In genomic region chr10:77889277-77889903, GRCh38 we compare ENCODE assay signal across 10 cellular contexts. TPM values are rescaled to one million over a fixed set of nuclear protein-coding genes. Genes with fewer than 3 reads are reported as not detected.
DNase-seq lines count a peak whose midpoint lies in the region; ATAC-seq, FAIRE-seq and TF ChIP-seq lines count a peak whose summit lies in the region.
"Had no signal": no experiment of that assay in that cellular context is flagged by ENCODE, and none has a peak within 500 bp of the region (broad histone marks: within the 10 kb centered on the region; RNA-seq: fewer than 3 reads in every experiment).

No MANE protein-coding gene starts in this region.

- H3K4me3 ChIP-seq in Peyer's patch (no peak overlapping the region), right atrium auricular region (no peak overlapping the region), pancreas (no peak overlapping the region)
- no peak overlapping the region for H3K4me3 ChIP-seq in naive thymus-derived CD4-positive, alpha-beta T cell (ENCODE audit: low read length)
- H3K4me3 ChIP-seq: skin epidermis had no signal

- H3K9me3 ChIP-seq in Peyer's patch (no peaks in the 10 kb centered on the region), right atrium auricular region (no peaks in the 10 kb centered on the region), pancreas (no peaks in the 10 kb centered on the region)
- no peaks in the 10 kb centered on the region for H3K9me3 ChIP-seq in naive thymus-derived CD4-positive, alpha-beta T cell (ENCODE audit: control insufficient read depth in 2 of 3, low read length in 3 of 3)
- no peaks in the 10 kb centered on the region for H3K9me3 ChIP-seq in CD4-positive, alpha-beta T cell (ENCODE audit: control insufficient read depth, low read length)

- H3K36me3 Mint-ChIP-seq in naive thymus-derived CD4-positive, alpha-beta T cell = no peaks in the 10 kb centered on the region
- no peaks in the 10 kb centered on the region for H3K36me3 Mint-ChIP-seq in CD4-positive, alpha-beta T cell (ENCODE audit: low read depth)
- peaks cover 4% of the 10 kb centered on the region for H3K36me3 Mint-ChIP-seq in glutamatergic neuron (ENCODE audit: unreplicated experiment)

- H3K27ac ChIP-seq in Peyer's patch = peak overlapping the region in 2 of 4 donors; percentile 50 to 59
- H3K27ac ChIP-seq in right atrium auricular region = peak overlapping the region; percentile 57 to 63
- H3K27ac ChIP-seq in pancreas = peak overlapping the region; percentile 43 to 83 (median 70)
- H3K27ac ChIP-seq in naive thymus-derived CD4-positive, alpha-beta T cell (ENCODE audit: low read depth, low read length) = no peak overlapping the region
- no peak overlapping the region for H3K27ac ChIP-seq in CD4-positive, alpha-beta T cell (ENCODE audit: low read depth, low read length)

- WGBS in pancreas, 2 donors = 11 to 15% methylated on average over 8 of the region's 8 CpGs

- H3K4me1 ChIP-seq in Peyer's patch (peaks cover 0 to 55% (median 2%) of the 10 kb centered on the region in 4 donors), right atrium auricular region (peaks cover 0 to 42% of the 10 kb centered on the region in 2 donors), pancreas (peaks cover 31 to 42% (median 35%) of the 10 kb centered on the region in 3 donors)
- no peaks in the 10 kb centered on the region for H3K4me1 ChIP-seq in naive thymus-derived CD4-positive, alpha-beta T cell (ENCODE audit: control insufficient read depth in 2 of 2, insufficient read depth in 2 of 2, low read length in 2 of 2)

- H3K27ac Mint-ChIP-seq in naive thymus-derived CD4-positive, alpha-beta T cell = no peak overlapping the region
- H3K27ac Mint-ChIP-seq in CD4-positive, alpha-beta T cell = no peak overlapping the region
- H3K27ac Mint-ChIP-seq in glutamatergic neuron (ENCODE audit: unreplicated experiment) = no peak overlapping the region

- H3K36me3 ChIP-seq in Peyer's patch (no peaks in the 10 kb centered on the region), right atrium auricular region (no peaks in the 10 kb centered on the region), pancreas (no peaks in the 10 kb centered on the region)
- H3K36me3 ChIP-seq in naive thymus-derived CD4-positive, alpha-beta T cell (ENCODE audit: control insufficient read depth in 2 of 3, insufficient read depth in 3 of 3, low read length in 3 of 3) = no peaks in the 10 kb centered on the region

- peaks cover 0 to 11% (median 0%) of the 10 kb centered on the region in 7 donors for H3K4me1 Mint-ChIP-seq in naive thymus-derived CD4-positive, alpha-beta T cell
- H3K4me1 Mint-ChIP-seq in CD4-positive, alpha-beta T cell (ENCODE audit: low read depth) = no peaks in the 10 kb centered on the region
- H3K4me1 Mint-ChIP-seq in glutamatergic neuron (ENCODE audit: low read depth, unreplicated experiment) = peaks cover 28% of the 10 kb centered on the region

- H3K27me3 ChIP-seq in Peyer's patch (no peaks in the 10 kb centered on the region), right atrium auricular region (no peaks in the 10 kb centered on the region), pancreas (no peaks in the 10 kb centered on the region)
- no peaks in the 10 kb centered on the region for H3K27me3 ChIP-seq in naive thymus-derived CD4-positive, alpha-beta T cell (ENCODE audit: control insufficient read depth in 2 of 2, insufficient read depth in 2 of 2, low read length in 2 of 2)
- no peaks in the 10 kb centered on the region for H3K27me3 ChIP-seq in CD4-positive, alpha-beta T cell (ENCODE audit: control insufficient read depth, insufficient read depth, low read length)

- no peak for FAIRE-seq in pancreas (lab: Jason Lieb, UNC)

- intact Hi-C loops in pancreas (cut with DNase I) = no loop called here
- intact Hi-C loops in naive thymus-derived CD4-positive, alpha-beta T cell (cut with micrococcal nuclease) = no loop called here
- intact Hi-C loops in CD4-positive, alpha-beta T cell (cut with DNase I, micrococcal nuclease) = no loop called here

- H3K4me3 Mint-ChIP-seq in naive thymus-derived CD4-positive, alpha-beta T cell = no peak overlapping the region
- no peak overlapping the region for H3K4me3 Mint-ChIP-seq in CD4-positive, alpha-beta T cell
- no peak overlapping the region for H3K4me3 Mint-ChIP-seq in glutamatergic neuron (ENCODE audit: unreplicated experiment)

- H3K9me3 Mint-ChIP-seq in naive thymus-derived CD4-positive, alpha-beta T cell = peaks cover 0 to 2% (median 0%) of the 10 kb centered on the region in 11 donors
- no peaks in the 10 kb centered on the region for H3K9me3 Mint-ChIP-seq in CD4-positive, alpha-beta T cell
- peaks cover 11% of the 10 kb centered on the region for H3K9me3 Mint-ChIP-seq in glutamatergic neuron (ENCODE audit: unreplicated experiment)

- peak; percentile 90 to 95 (median 94) for ATAC-seq in pancreas
- no peak for ATAC-seq in naive thymus-derived CD4-positive, alpha-beta T cell
- ATAC-seq in CD4-positive, alpha-beta T cell (ENCODE audit: poor library complexity) = no peak

- H3K27me3 Mint-ChIP-seq in naive thymus-derived CD4-positive, alpha-beta T cell = no peaks in the 10 kb centered on the region
- no peaks in the 10 kb centered on the region for H3K27me3 Mint-ChIP-seq in CD4-positive, alpha-beta T cell
- H3K27me3 Mint-ChIP-seq in glutamatergic neuron (ENCODE audit: unreplicated experiment) = peaks cover 2% of the 10 kb centered on the region

- POLR2A ChIA-PET in naive thymus-derived CD4-positive, alpha-beta T cell (lab: Charles Lee) = no interaction called here
- POLR2A ChIA-PET in CD4-positive, alpha-beta T cell (lab: Charles Lee) = no interaction called here

- TF ChIP-seq CTCF in Peyer's patch (IDR thresholded peaks at IDR 0.05) (no peak), right atrium auricular region (IDR thresholded peaks at IDR 0.05) (no peak), pancreas (IDR thresholded peaks at IDR 0.05) (no peak), glutamatergic neuron (IDR thresholded peaks at IDR 0.05; ENCODE audit: partially characterized antibody, unreplicated experiment) (no peak)
- TF ChIP-seq CTCF in CD4-positive, alpha-beta T cell (IDR thresholded peaks at IDR 0.05) = no peak

- DNase-seq in DMS53 treated with DMSO at 0.1 percent for 48 hours (lab: John Stamatoyannopoulos, UW; ENCODE audit: unreplicated experiment) = peak; percentile 96
- peak in 2 of 3 donors; percentile 70 to 71 for DNase-seq in Peyer's patch
- DNase-seq in right atrium auricular region (ENCODE audit: low spot score) = no peak
- peak; percentile 76 to 88 (median 86) for DNase-seq in pancreas
- DNase-seq in naive thymus-derived CD4-positive, alpha-beta T cell = no peak
- no peak for DNase-seq in CD4-positive, alpha-beta T cell
- DNase-seq in glutamatergic neuron = no peak
- no peak for DNase-seq in NCI-H82 (lab: John Stamatoyannopoulos, UW)
- DNase-seq: cortex of kidney had no signal

- TF ChIP-seq POLR2A in Peyer's patch (IDR thresholded peaks at IDR 0.05) = no peak

- CTCF ChIA-PET in naive thymus-derived CD4-positive, alpha-beta T cell (lab: Charles Lee) = no interaction called here
- CTCF ChIA-PET in CD4-positive, alpha-beta T cell (lab: Charles Lee) = no interaction called here

RNA-seq across cellular contexts. Expression of gene DLG5, which starts 37.2 kb away (rescaled TPM):
- 100 to 1,000 TPM in 1 of 4 donors, 10 to 100 TPM in 3; 40.6 to 134 (median 61.5) TPM for total RNA-seq in Peyer's patch
- total RNA-seq in right atrium auricular region = 10 to 100 TPM; 10.5 to 20.4 TPM
- total RNA-seq in pancreas = 10 to 100 TPM; 11.3 to 19.4 (median 14.6) TPM
- 10 to 100 TPM; 13.0 to 14.0 TPM for polyA plus RNA-seq in pancreas
- 10 to 100 TPM in 1 of 5 experiments, 1 to 10 TPM in 2, under 1 TPM in 2; 0.19 to 10.2 (median 1.5) TPM for total RNA-seq in naive thymus-derived CD4-positive, alpha-beta T cell
- not detected for polyA plus RNA-seq in naive thymus-derived CD4-positive, alpha-beta T cell
- total RNA-seq in CD4-positive, alpha-beta T cell = 1 to 10 TPM; 7.1 to 7.4 TPM
- 35.5 TPM for total RNA-seq in glutamatergic neuron (ENCODE audit: unreplicated experiment)

Comparison
In these comparisons a context has a peak if more than half of its experiments do, and no peak if none do; other contexts are left out.
1. DNase-seq: peak in DMS53 treated with DMSO at 0.1 percent for 48 hours (single experiment), Peyer's patch (2 of 3) and pancreas (6 of 6); none in right atrium auricular region (single experiment), naive thymus-derived CD4-positive, alpha-beta T cell (0 of 9), CD4-positive, alpha-beta T cell (0 of 10), glutamatergic neuron (single experiment) and NCI-H82 (single experiment).
2. H3K27ac ChIP-seq: peak in right atrium auricular region (2 of 2) and pancreas (4 of 4); none in naive thymus-derived CD4-positive, alpha-beta T cell (single experiment) and CD4-positive, alpha-beta T cell (single experiment).
3. ATAC-seq: peak in pancreas (4 of 4); none in naive thymus-derived CD4-positive, alpha-beta T cell (single experiment) and CD4-positive, alpha-beta T cell (single experiment).